ENCODE assay signal across 8 cellular contexts in the genomic region with DNA sequence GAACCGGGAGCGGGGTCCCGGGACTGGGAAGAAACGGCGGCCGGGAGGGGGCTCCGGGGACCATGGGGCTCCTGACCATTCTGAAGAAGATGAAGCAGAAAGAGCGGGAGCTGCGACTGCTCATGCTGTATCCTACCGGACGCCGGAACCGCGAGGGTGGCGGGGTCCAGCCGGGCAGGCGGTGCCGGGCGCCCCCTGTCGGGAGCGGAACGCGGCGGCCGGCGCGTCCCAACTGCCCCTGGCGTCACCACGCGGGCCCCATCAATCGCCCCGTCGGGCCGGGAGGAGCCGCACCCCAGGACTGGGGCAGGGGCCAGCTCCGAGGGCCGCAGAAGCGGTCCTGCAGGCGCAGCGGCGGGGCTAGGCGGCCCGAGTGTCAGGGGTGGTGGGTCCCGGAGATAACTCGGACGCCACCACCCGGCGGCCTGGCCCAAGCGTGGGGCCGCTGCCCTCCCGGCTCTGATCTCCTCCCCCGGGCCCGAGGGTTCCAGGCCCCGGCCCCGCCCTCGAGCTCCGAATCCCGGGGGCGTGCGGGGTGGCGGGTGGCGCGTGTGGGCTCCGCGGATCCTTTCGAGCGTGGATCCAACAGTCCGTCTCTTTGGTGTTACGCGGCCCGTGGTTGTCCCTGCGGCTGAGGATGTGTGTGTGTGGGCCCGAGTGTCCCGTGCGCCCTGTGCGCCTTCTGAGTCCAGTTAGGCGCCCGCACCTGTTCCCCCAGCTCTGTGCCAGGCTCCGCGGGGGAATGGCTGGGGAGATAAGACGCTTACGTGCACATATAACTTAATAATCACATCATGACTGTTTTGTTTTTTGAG. TPM values are rescaled to one million over a fixed set of nuclear protein-coding genes. Genes with fewer than 3 reads are reported as not detected.
DNase-seq lines count a peak whose midpoint lies in the region; ATAC-seq, FAIRE-seq and TF ChIP-seq lines count a peak whose summit lies in the region.

Gene ARL2 (plus strand): TSS at position 15 of the 815 bp plus-strand sequence. CDS start 48 bp downstream, at position 63.

- BruUV-seq in K562 (replicated peaks; lab: Mats Ljungman, UMichigan): TSS peak; percentile 71

- H3K36me3 ChIP-seq in SK-N-SH (replicated peaks in 1 of 2; ENCODE audit: control insufficient read depth in 1 of 2, insufficient read depth in 2 of 2, low read length in 1 of 2) (peaks cover 0 to 10% of the 10 kb centered on the region in 2 experiments), K562 (ENCODE audit: control insufficient read depth, insufficient read depth, low read length) (peaks cover 22% of the 10 kb centered on the region; the same call in 2 of the 3 replicates)

- TF ChIP-seq RAD21 in SK-N-SH (IDR thresholded peaks at IDR 0.05; ENCODE audit: low read length): no peak; the same call in 1 of the 2 replicates
- TF ChIP-seq RAD21 in K562 (CRISPR knock-in tag; conservative IDR thresholded peaks at IDR 0.05 in 1 of 2, IDR thresholded peaks at IDR 0.05 in 1 of 2): peak in 1 of 2 experiments; percentile 34; a peak in 2 of 4 replicates

- POLR2A ChIA-PET in SK-N-SH (lab: Yijun Ruan, JAX): interaction anchor here (0.7 to 1.2 kb wide), 4 partner anchors 19 to 180 kb away, joined by 3 to 5 read pairs (median 4); no protein-coding TSS in a partner anchor
- POLR2A ChIA-PET in K562 (lab: Yijun Ruan, JAX): interaction anchor here (0.6 to 2.3 kb wide), 17 partner anchors 11 to 454 kb away, joined by 3 to 19 read pairs (median 4); partner anchors contain the start of genes BATF2, SAC3D1, TM7SF2 and ZNHIT2

- in situ Hi-C loops in Caki2 (cut with HindIII; ENCODE audit: low pct_unique_long_range_greater_than_20kb, low sequenced_read_pairs): no loop called here
- in situ Hi-C loops in K562 (cut with MboI): no loop called here

- peak; percentile 85 for DNase-seq in Caki2 (ENCODE audit: low read depth)
- DNase-seq in SK-N-SH: no peak
- DNase-seq in K562 (ENCODE audit: extremely low read depth in 1 of 4, low spot score in 3 of 4): peak in 3 of 4 experiments; percentile 90
- DNase-seq in iPS-NIHi11 (ENCODE audit: low spot score): peak; percentile 97
- DNase-seq in stimulated activated CD4-positive, alpha-beta T cell treated with anti-CD3 and anti-CD28 coated beads, Interleukin-2, amount 100 ng/mL, for 48 hours: peak; percentile 76 to 77
- DNase-seq in globus pallidus (ENCODE audit: low spot score): no peak

- intact Hi-C loops in K562 (cut with micrococcal nuclease): loop anchor here (1.0 to 5.0 kb wide), 4 partner anchors 26 to 167 kb away; partner anchors contain the start of gene SAC3D1

- TF ChIP-seq POLR2A in GM19193 (IDR thresholded peaks at IDR 0.05; ENCODE audit: extremely low read depth, insufficient read depth, insufficient read length) (peak; percentile 62), K562 (conservative IDR thresholded peaks at IDR 0.05) (peak; percentile 76; the same call in 1 of the 2 replicates)

- H4K20me1 ChIP-seq in SK-N-SH (ENCODE audit: insufficient read depth) (no peaks in the 10 kb centered on the region), K562 (replicated peaks; ENCODE audit: control insufficient read depth, insufficient read depth, low read length) (no peaks in the 10 kb centered on the region)

- no peaks in the 10 kb centered on the region for H3K27me3 ChIP-seq in SK-N-SH (ENCODE audit: insufficient read depth)
- H3K27me3 ChIP-seq in K562 (ENCODE audit: control insufficient read depth in 2 of 2, insufficient read depth in 2 of 2, low read length in 2 of 2): no peaks in the 10 kb centered on the region

- no peak for FAIRE-seq in K562 (lab: Jason Lieb, UNC)

- H3K27ac ChIP-seq in SK-N-SH (ENCODE audit: low read depth in 2 of 2, low read length in 1 of 2): peak within 1 kb of the TSS; percentile 95
- peak within 1 kb of the TSS; percentile 93 for H3K27ac ChIP-seq in K562 (ENCODE audit: extremely low read depth, low read depth, low read length)

- TF ChIP-seq CTCF in SK-N-SH (IDR thresholded peaks at IDR 0.05): peak; percentile 69
- TF ChIP-seq CTCF in K562 (IDR thresholded peaks at IDR 0.05 in 2 of 3, conservative IDR thresholded peaks at IDR 0.05 in 1 of 3; ENCODE audit: insufficient read depth in 2 of 3, low read depth in 1 of 3, low read length in 3 of 3): peak; percentile 66 to 78 (median 70); a peak in 5 of 6 replicates

- H3F3A ChIP-seq in SK-N-SH (replicated peaks; ENCODE audit: insufficient read depth): peaks cover 16% of the 10 kb centered on the region

- peaks cover 24% of the 10 kb centered on the region; the same call in 1 of the 2 replicates for H3K79me2 ChIP-seq in SK-N-SH (ENCODE audit: insufficient read depth)
- peaks cover 25% of the 10 kb centered on the region for H3K79me2 ChIP-seq in K562 (ENCODE audit: control insufficient read depth, insufficient read depth, low read length)

- TF ChIP-seq EP300 in SK-N-SH (IDR thresholded peaks at IDR 0.05; ENCODE audit: borderline replicate concordance in 1 of 2, low read depth in 1 of 2, low read length in 1 of 2): no peak
- TF ChIP-seq EP300 in K562 (IDR thresholded peaks at IDR 0.05; ENCODE audit: low read length): no peak

- H2AFZ ChIP-seq in SK-N-SH (ENCODE audit: low read depth): peak within 1 kb of the TSS; percentile 95
- peak within 1 kb of the TSS; percentile 99 for H2AFZ ChIP-seq in K562 (ENCODE audit: low read depth, low read length)

- H3K9me3 ChIP-seq in SK-N-SH (no peaks in the 10 kb centered on the region), K562 (replicated peaks; ENCODE audit: control insufficient read depth, insufficient read depth, low read depth, low read length) (no peaks in the 10 kb centered on the region; the same call in 1 of the 2 replicates)

- WGBS in SK-N-SH (ENCODE audit: low lambda C conversion rate): 2% methylated on average over 39 of the region's 82 CpGs
- 3% methylated on average over 43 of the region's 82 CpGs for WGBS in K562 (ENCODE audit: insufficient coverage, low coverage, missing lambda C conversion rate)

- H3K9me2 ChIP-seq in SK-N-SH: no peaks in the 10 kb centered on the region

- peak within 1 kb of the TSS; percentile 88 for H3K4me2 ChIP-seq in SK-N-SH
- peak within 1 kb of the TSS; percentile 98 for H3K4me2 ChIP-seq in K562 (ENCODE audit: insufficient read depth, low read length)

- H3K4me3 ChIP-seq in SK-N-SH (ENCODE audit: low read depth in 2 of 2, low read length in 1 of 2) (peak within 1 kb of the TSS; percentile 69 to 70), K562 (peak within 1 kb of the TSS; percentile 67)

- CTCF ChIA-PET in SK-N-SH (lab: Yijun Ruan, JAX) (interaction anchor here (0.6 to 4.9 kb wide), 62 partner anchors 8 to 1726 kb away, joined by 3 to 56 read pairs (median 5); partner anchors contain the start of genes ATG2A, BATF2, CDC42EP2 and CDCA5), K562 (lab: Yijun Ruan, JAX; ENCODE audit: low intra/inter-chr PET ratio) (interaction anchor here (0.6 to 2.3 kb wide), 12 partner anchors 26 to 543 kb away, joined by 3 to 18 read pairs (median 4); partner anchors contain the start of genes CAPN1, CDC42BPG, TM7SF2 and ZNHIT2)

- peaks cover 4% of the 10 kb centered on the region for H3K9me1 ChIP-seq in K562 (ENCODE audit: control insufficient read depth, insufficient read depth, low read length)

- H3K4me1 ChIP-seq in SK-N-SH (ENCODE audit: control insufficient read depth in 1 of 2, insufficient read depth in 2 of 2, low read depth in 1 of 2, low read length in 1 of 2) (peaks cover 4% of the 10 kb centered on the region in 2 experiments; a peak in 2 of 4 replicates), K562 (replicated peaks in 1 of 2; ENCODE audit: control insufficient read depth in 2 of 2, insufficient read depth in 2 of 2, low read length in 2 of 2) (peaks cover 10 to 39% of the 10 kb centered on the region in 2 experiments; a peak in 4 of 5 replicates)

- H3K9ac ChIP-seq in SK-N-SH: peak within 1 kb of the TSS; percentile 89
- H3K9ac ChIP-seq in K562 (ENCODE audit: insufficient read depth in 1 of 2, low read depth in 2 of 2, low read length in 2 of 2): peak within 1 kb of the TSS; percentile 91 to 97

- ATAC-seq in HG03280 (IDR thresholded peaks at IDR 0.05; ENCODE audit: unreplicated experiment): peak; percentile 72
- ATAC-seq in K562: peak; percentile 85

TF ChIP-seq in SK-N-SH, 30 proteins besides CTCF, POLR2A, EP300 and RAD21 (continues in another document):
- TF ChIP-seq NRF1 (IDR thresholded peaks at IDR 0.05; ENCODE audit: low read depth, low read length): no peak
- TF ChIP-seq POLR2AphosphoS5 (IDR thresholded peaks at IDR 0.05; ENCODE audit: low read depth, low read length): 0 out of 2 replicates have a peak, but pooled peaks have one; percentile 15
- TF ChIP-seq GABPA (IDR thresholded peaks at IDR 0.05; ENCODE audit: low read depth): no peak

TF ChIP-seq in K562, 482 proteins besides CTCF, POLR2A, EP300 and RAD21 (continues in another document):
- TF ChIP-seq NONO (IDR thresholded peaks at IDR 0.05; ENCODE audit: low read depth in 2 of 2, low read length in 1 of 2): peak; percentile 67 to 95; a peak in 3 of 4 replicates

RNA-seq across cellular contexts. Expression of gene ARL2, which starts in this region (rescaled TPM):
- total RNA-seq in Caki2 (2014; rRNA removed; shearing (Covaris generic); ENCODE audit: low replicate concordance): 118 and 140 TPM in 2 replicates
- polyA plus RNA-seq in SK-N-SH (2012; rRNA removed): 252 and 278 TPM in 2 replicates
- 159 and 201 TPM in 2 replicates for polyA plus RNA-seq in SK-N-SH (2012; cell fraction: cytosol; rRNA removed)
- polyA plus RNA-seq in SK-N-SH (2012; cell fraction: nucleus; rRNA removed): 94.3 and 99.8 TPM in 2 replicates
- 9.7 and 25.1 TPM in 2 replicates for total RNA-seq in K562 (2011; cell fraction: chromatin; rRNA removed; ENCODE audit: low replicate concordance)
- 32.9 and 34.2 TPM in 2 replicates for total RNA-seq in K562 (2011; cell fraction: nucleolus; rRNA removed)
- total RNA-seq in K562 (2011; cell fraction: nucleoplasm; rRNA removed): 26.7 and 29.8 TPM in 2 replicates
- total RNA-seq in K562 (2014; rRNA removed): 141 and 204 TPM in 2 replicates
- 39.9 and 48.4 TPM in 2 replicates for total RNA-seq in K562 (2014; rRNA removed; fragmentation: Illumina TruSeq; extraction: Trizol)
- 88.1 and 90.6 TPM in 2 replicates for total RNA-seq in K562 (2015; rRNA removed; fragmentation: Illumina TruSeq; extraction: Trizol)
- total RNA-seq in K562 (2021): 101 and 112 TPM in 2 replicates
- 114 and 171 TPM in 2 replicates for polyA plus RNA-seq in K562 (2011; rRNA removed)
- polyA plus RNA-seq in K562 (2011; cell fraction: cytosol; rRNA removed): 207 and 325 TPM in 2 replicates
- polyA plus RNA-seq in K562 (2011; cell fraction: nucleus; rRNA removed): 69.0 and 81.0 TPM in 2 replicates
- polyA plus RNA-seq in K562 (2012): 121 and 156 TPM in 2 replicates
- 92.2 and 138 TPM in 2 replicates for polyA plus RNA-seq in K562 (2014; fragmentation: Illumina TruSeq; extraction: Trizol)
- 10 to 100 TPM in 1 of 2 experiments, 1 to 10 TPM in 1; 5.7 to 32.6 TPM for polyA plus RNA-seq in K562 (2014; fragmentation: Nextera tagmentation; extraction: Ambion mirVana)
- 154 and 169 TPM in 2 replicates for polyA plus RNA-seq in K562 (2014; rRNA removed)
- 33.6 and 35.6 TPM in 2 replicates for polyA minus RNA-seq in K562 (2011; rRNA and poly(A)+ RNA removed)
- 46.1 and 90.9 TPM in 2 replicates for polyA minus RNA-seq in K562 (2011; cell fraction: cytosol; rRNA and poly(A)+ RNA removed)
- 9.3 and 19.7 TPM in 2 replicates for polyA minus RNA-seq in K562 (2011; cell fraction: nucleus; rRNA and poly(A)+ RNA removed)

Comparison
In these comparisons a context has a peak if more than half of its experiments do, and no peak if none do; other contexts are left out.
1. DNase-seq: peak in Caki2 (single experiment), K562 (3 of 4), iPS-NIHi11 (single experiment) and stimulated activated CD4-positive, alpha-beta T cell treated with anti-CD3 and anti-CD28 coated beads, Interleukin-2, amount 100 ng/mL, for 48 hours (2 of 2); none in SK-N-SH (single experiment) and globus pallidus (single experiment).